Comparison of ENCODE assay signal across 8 cellular contexts in genomic region chr2:228657807-228658402, GRCh38.
DNase-seq lines count a peak whose midpoint lies in the region; ATAC-seq and TF ChIP-seq lines count a peak whose summit lies in the region.

No MANE protein-coding gene starts in this region.

- intact Hi-C loops in cardiac septum (cut with DNase I) (loop anchor here (2.0 kb wide), 1 partner anchor 609 kb away; no protein-coding TSS in a partner anchor), posterior cingulate gyrus (cut with DNase I) (loop anchor here (2.0 to 5.0 kb wide), 3 partner anchors 611 to 767 kb away; no protein-coding TSS in a partner anchor)

- peak; percentile 62 to 72 for DNase-seq in cardiac muscle cell (ENCODE audit: low read depth in 1 of 2, low spot score in 1 of 2)
- no peak for DNase-seq in cardiac septum (ENCODE audit: low spot score)
- peak; percentile 8 for DNase-seq in NCI-H226
- DNase-seq in cerebellar nuclear complex (lab: John Stamatoyannopoulos, UW) = peak; percentile 11 to 80
- DNase-seq in middle frontal gyrus (ENCODE audit: extremely low spot score, low spot score) = peak; percentile 20
- DNase-seq in activated CD4-positive, alpha-beta T cell treated with anti-CD3 and anti-CD28 coated beads, Interleukin-2, amount 50 U/mL, for 48 hours = no peak
- DNase-seq in posterior cingulate gyrus = no peak

- H3K27ac ChIP-seq in cardiac muscle cell = no peak overlapping the region

- no peaks in the 10 kb centered on the region for H3K9me3 ChIP-seq in cardiac muscle cell (ENCODE audit: low read depth)

- H3K27me3 ChIP-seq in cardiac muscle cell = no peaks in the 10 kb centered on the region

- no peak overlapping the region for H3K4me3 ChIP-seq in cardiac muscle cell

- H3K4me1 ChIP-seq in cardiac muscle cell (ENCODE audit: low read depth) = peaks cover 16% of the 10 kb centered on the region

- ATAC-seq in HG02623 (IDR thresholded peaks at IDR 0.05; ENCODE audit: unreplicated experiment) = no peak

- TF ChIP-seq CTCF in cardiac muscle cell (IDR thresholded peaks at IDR 0.05; ENCODE audit: low read depth, low read length) = peak; percentile 47

- H3K36me3 ChIP-seq in cardiac muscle cell = no peaks in the 10 kb centered on the region

Comparison
In these comparisons a context has a peak if more than half of its experiments do, and no peak if none do; other contexts are left out.
1. DNase-seq: peak in cardiac muscle cell (2 of 2), NCI-H226 (single experiment), cerebellar nuclear complex (2 of 2) and middle frontal gyrus (single experiment); none in cardiac septum (single experiment), activated CD4-positive, alpha-beta T cell treated with anti-CD3 and anti-CD28 coated beads, Interleukin-2, amount 50 U/mL, for 48 hours (0 of 2) and posterior cingulate gyrus (0 of 10).